15 cellular contexts compared by ENCODE assay signal in the genomic region with DNA sequence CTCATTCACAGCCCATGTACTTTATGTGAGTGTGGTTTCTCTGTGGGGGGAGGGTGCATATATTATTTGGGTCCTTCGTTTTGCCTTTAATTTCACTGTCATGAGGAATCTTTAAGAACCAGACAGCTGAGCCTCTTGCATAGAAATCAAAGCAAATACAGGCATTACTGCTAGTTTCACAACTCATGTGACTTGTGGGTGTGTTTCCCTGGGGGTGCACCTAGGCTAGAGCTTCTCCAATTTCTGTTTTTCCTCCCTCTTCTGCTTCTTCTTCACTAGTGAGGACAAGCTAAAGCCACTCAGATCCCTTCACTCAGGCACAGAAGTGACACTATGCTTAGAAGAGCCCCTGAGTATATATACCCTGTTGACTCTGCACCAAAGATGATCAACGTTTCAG.
DNase-seq lines count a peak whose midpoint lies in the region; ATAC-seq, FAIRE-seq and TF ChIP-seq lines count a peak whose summit lies in the region.
"Had no signal": no experiment of that assay in that cellular context is flagged by ENCODE, and none has a peak within 500 bp of the region (broad histone marks: within the 10 kb centered on the region; RNA-seq: fewer than 3 reads in every experiment).

No MANE protein-coding gene starts in this region.

- intact Hi-C loops in natural killer cell (cut with micrococcal nuclease) (no loop called here), GM12878 (cut with micrococcal nuclease; ENCODE audit: unreplicated experiment) (no loop called here)

- RAD21 ChIA-PET in GM12878 (lab: Charles Lee; ENCODE audit: unreplicated experiment): no interaction called here

- peaks cover 40% of the 10 kb centered on the region for H3F3A ChIP-seq in MM.1S (ENCODE audit: insufficient read depth, low read length)

- H3K79me2 ChIP-seq in MM.1S (ENCODE audit: low read length) (0 out of 2 replicates have a peak, but pooled peaks cover 3% of the 10 kb centered on the region), GM12878 (ENCODE audit: control insufficient read depth, insufficient read depth, low read length) (no peaks in the 10 kb centered on the region)

- CTCF ChIA-PET in GM12878 (lab: Yijun Ruan, JAX): interaction anchor here (3.7 kb wide), 1 partner anchor 12 kb away, joined by 11 read pairs; no protein-coding TSS in a partner anchor

- H3K4me3 ChIP-seq in MM.1S (ENCODE audit: low read length) (no peak overlapping the region), GM12878 (no peak overlapping the region)
- H3K4me3 ChIP-seq: A549 had no signal

- TF ChIP-seq CTCF in natural killer cell (IDR thresholded peaks at IDR 0.05) (no peak), MM.1S (IDR thresholded peaks at IDR 0.05; ENCODE audit: low read length) (no peak), GM12878 (IDR thresholded peaks at IDR 0.05 in 2 of 3, conservative IDR thresholded peaks at IDR 0.05 in 1 of 3; ENCODE audit: control insufficient read depth in 2 of 3, extremely low read depth in 1 of 3, insufficient read depth in 1 of 3, low read depth in 3 of 3, low read length in 3 of 3) (no peak), HFFc6 (IDR thresholded peaks at IDR 0.05) (no peak)

- H3K4me3 Mint-ChIP-seq in natural killer cell treated with Interleukin-12 subunit alpha and Interleukin-12 subunit beta and Interleukin-15 and Interleukin-18, amount 100 ng/mL, for 72 hours: peak overlapping the region; percentile 25
- H3K4me3 Mint-ChIP-seq in natural killer cell: no peak overlapping the region
- H3K4me3 Mint-ChIP-seq in HFFc6: no peak overlapping the region
- H3K4me3 Mint-ChIP-seq: CD14-positive monocyte; CD8-positive, alpha-beta memory T cell had no signal

- H2AFZ ChIP-seq in MM.1S (ENCODE audit: low read length): no peak overlapping the region
- no peak overlapping the region for H2AFZ ChIP-seq in GM12878 (ENCODE audit: control insufficient read depth, low read depth, low read length)

- H3K27me3 ChIP-seq in MM.1S (replicated peaks; ENCODE audit: insufficient read depth, low read length) (no peaks in the 10 kb centered on the region), GM12878 (replicated peaks in 1 of 2; ENCODE audit: control insufficient read depth in 2 of 2, insufficient read depth in 2 of 2, low read length in 1 of 2) (peaks cover 0 to 1% of the 10 kb centered on the region in 2 experiments; a peak in 1 of 4 replicates)

- peaks cover 55 to 68% of the 10 kb centered on the region in 2 donors for H3K4me1 Mint-ChIP-seq in natural killer cell treated with Interleukin-12 subunit alpha and Interleukin-12 subunit beta and Interleukin-15 and Interleukin-18, amount 100 ng/mL, for 72 hours (ENCODE audit: low read depth in 2 of 2)
- H3K4me1 Mint-ChIP-seq in natural killer cell (peaks cover 14 to 15% of the 10 kb centered on the region in 2 donors), HFFc6 (ENCODE audit: low read depth) (peaks cover 7% of the 10 kb centered on the region)

- H3K4me1 ChIP-seq in MM.1S (ENCODE audit: low read length) (peaks cover 57% of the 10 kb centered on the region), GM12878 (ENCODE audit: control insufficient read depth, insufficient read depth, low read length) (peaks cover 30% of the 10 kb centered on the region)
- H3K4me1 ChIP-seq: A549, Caco-2 had no signal

- SMC1A ChIA-PET in GM12878 (lab: Charles Lee; ENCODE audit: uncharacterized antibody, unreplicated experiment): no interaction called here

- peak overlapping the region in 1 of 2 donors; percentile 43 for H3K27ac Mint-ChIP-seq in natural killer cell treated with Interleukin-12 subunit alpha and Interleukin-12 subunit beta and Interleukin-15 and Interleukin-18, amount 100 ng/mL, for 72 hours
- H3K27ac Mint-ChIP-seq in natural killer cell (no peak overlapping the region), HFFc6 (no peak overlapping the region)
- H3K27ac Mint-ChIP-seq: CD14-positive monocyte had no signal

- no peaks in the 10 kb centered on the region for H3K9me3 Mint-ChIP-seq in natural killer cell treated with Interleukin-12 subunit alpha and Interleukin-12 subunit beta and Interleukin-15 and Interleukin-18, amount 100 ng/mL, for 72 hours
- no peaks in the 10 kb centered on the region for H3K9me3 Mint-ChIP-seq in natural killer cell
- no peaks in the 10 kb centered on the region for H3K9me3 Mint-ChIP-seq in HFFc6
- H3K9me3 Mint-ChIP-seq: CD14-positive monocyte; CD8-positive, alpha-beta memory T cell had no signal

- peak overlapping the region; percentile 65 for H3K4me2 ChIP-seq in MM.1S (ENCODE audit: low read depth, low read length)
- no peak overlapping the region for H3K4me2 ChIP-seq in GM12878 (ENCODE audit: control insufficient read depth, insufficient read depth)
- H3K4me2 ChIP-seq: A549 had no signal

- H4K20me1 ChIP-seq in MM.1S (ENCODE audit: insufficient read depth, low read length): no peaks in the 10 kb centered on the region
- no peaks in the 10 kb centered on the region for H4K20me1 ChIP-seq in GM12878 (ENCODE audit: control insufficient read depth, insufficient read depth)

- no peaks in the 10 kb centered on the region for H3K9me2 ChIP-seq in MM.1S (replicated peaks; ENCODE audit: insufficient read depth, low read length)

- H3K27me3 Mint-ChIP-seq in natural killer cell treated with Interleukin-12 subunit alpha and Interleukin-12 subunit beta and Interleukin-15 and Interleukin-18, amount 100 ng/mL, for 72 hours: peaks cover 0 to 21% of the 10 kb centered on the region in 2 donors
- peaks cover 28 to 66% of the 10 kb centered on the region in 2 donors for H3K27me3 Mint-ChIP-seq in natural killer cell (ENCODE audit: low read depth in 2 of 2)
- H3K27me3 Mint-ChIP-seq in HFFc6 (ENCODE audit: insufficient read depth): peaks cover 53% of the 10 kb centered on the region

- POLR2A ChIA-PET in GM12878 (lab: Charles Lee): no interaction called here

- H3K27ac ChIP-seq in MM.1S (ENCODE audit: low read length) (peak overlapping the region; percentile 91; the same call in 1 of the 2 replicates), GM12878 (ENCODE audit: control insufficient read depth, insufficient read depth) (no peak overlapping the region)
- H3K27ac ChIP-seq: A549 had no signal

- TF ChIP-seq POLR2A in GM12878 (IDR thresholded peaks at IDR 0.05; ENCODE audit: low read depth, low read length) (no peak), erythroblast (IDR thresholded peaks at IDR 0.05; ENCODE audit: low read length) (no peak)

- in situ Hi-C loops in GM12878 (cut with MboI): loop anchor here (25.0 kb wide), 1 partner anchor 349 kb away; no protein-coding TSS in a partner anchor

- no peaks in the 10 kb centered on the region for H3K36me3 Mint-ChIP-seq in natural killer cell treated with Interleukin-12 subunit alpha and Interleukin-12 subunit beta and Interleukin-15 and Interleukin-18, amount 100 ng/mL, for 72 hours
- H3K36me3 Mint-ChIP-seq in natural killer cell (no peaks in the 10 kb centered on the region), HFFc6 (ENCODE audit: low read depth) (no peaks in the 10 kb centered on the region)
- H3K36me3 Mint-ChIP-seq: CD14-positive monocyte; CD8-positive, alpha-beta memory T cell had no signal

- no peak for DNase-seq in natural killer cell treated with Interleukin-12 subunit alpha and Interleukin-12 subunit beta and Interleukin-15 and Interleukin-18, amount 100 ng/mL, for 72 hours (ENCODE audit: low spot score)
- DNase-seq in natural killer cell (no peak), MM.1S (peak; percentile 41), GM12878 (ENCODE audit: low read depth, low spot score) (no peak), HFFc6 (no peak), erythroblast (lab: John Stamatoyannopoulos, UW) (no peak), NCI-H1105 treated with DMSO at 0.1 percent for 48 hours (lab: John Stamatoyannopoulos, UW) (no peak)
- DNase-seq: Caco-2; CD8-positive, alpha-beta memory T cell; HCEC 1CT had no signal

- TF ChIP-seq EP300 in GM12878 (IDR thresholded peaks at IDR 0.05; ENCODE audit: borderline replicate concordance in 1 of 2, control insufficient read depth in 1 of 2, low read depth in 2 of 2, low read length in 2 of 2): no peak

- no TSS peak for BruUV-seq in GM12878 (replicated peaks; lab: Mats Ljungman, UMichigan)

- peak; percentile 23 for FAIRE-seq in GM12878 (lab: Jason Lieb, UNC)
- FAIRE-seq: A549, GM18507, HepG2, HTR-8/SVneo had no signal

- WGBS in GM12878 (ENCODE audit: insufficient coverage, insufficient replicate concordance, low lambda C conversion rate, missing lambda C conversion rate): 50% methylated on average over 2 of the region's 2 CpGs

- H3K9me3 ChIP-seq in MM.1S (replicated peaks; ENCODE audit: insufficient read depth, low read length): no peaks in the 10 kb centered on the region
- H3K9me3 ChIP-seq in GM12878 (replicated peaks; ENCODE audit: control insufficient read depth, insufficient read depth, low read length): no peaks in the 10 kb centered on the region; the same call in 2 of the 3 replicates
- H3K9me3 ChIP-seq: A549, Caco-2 had no signal

- H3K36me3 ChIP-seq in MM.1S (replicated peaks; ENCODE audit: insufficient read depth, low read length) (no peaks in the 10 kb centered on the region), GM12878 (ENCODE audit: control insufficient read depth in 2 of 2, insufficient read depth in 2 of 2, low read length in 1 of 2) (no peaks in the 10 kb centered on the region)

- no peak for TF ChIP-seq RAD21 in GM12878 (IDR thresholded peaks at IDR 0.05; ENCODE audit: insufficient read depth, low read depth, low read length)

- ATAC-seq in natural killer cell treated with Interleukin-12 subunit alpha and Interleukin-12 subunit beta and Interleukin-15 and Interleukin-18, amount 100 ng/mL, for 72 hours: no peak
- ATAC-seq in natural killer cell (no peak), GM12878 (no peak)

- H3K9ac ChIP-seq in MM.1S (ENCODE audit: low read length): no peak overlapping the region
- no peak overlapping the region for H3K9ac ChIP-seq in GM12878 (ENCODE audit: control insufficient read depth, insufficient read depth, low read length)

TF ChIP-seq in GM12878, 131 proteins besides CTCF, POLR2A, EP300 and RAD21 (continues in another document):
- TF ChIP-seq SUZ12 (IDR thresholded peaks at IDR 0.05; ENCODE audit: unreplicated experiment): no peak
- no peak for TF ChIP-seq SREBF1 (IDR thresholded peaks at IDR 0.05; ENCODE audit: low read length)
- no peak for TF ChIP-seq NRF1 (conservative IDR thresholded peaks at IDR 0.05; ENCODE audit: low read depth, low read length)
- no peak for TF ChIP-seq ATF7 (IDR thresholded peaks at IDR 0.05; ENCODE audit: low read depth)
